In the genomic region with DNA sequence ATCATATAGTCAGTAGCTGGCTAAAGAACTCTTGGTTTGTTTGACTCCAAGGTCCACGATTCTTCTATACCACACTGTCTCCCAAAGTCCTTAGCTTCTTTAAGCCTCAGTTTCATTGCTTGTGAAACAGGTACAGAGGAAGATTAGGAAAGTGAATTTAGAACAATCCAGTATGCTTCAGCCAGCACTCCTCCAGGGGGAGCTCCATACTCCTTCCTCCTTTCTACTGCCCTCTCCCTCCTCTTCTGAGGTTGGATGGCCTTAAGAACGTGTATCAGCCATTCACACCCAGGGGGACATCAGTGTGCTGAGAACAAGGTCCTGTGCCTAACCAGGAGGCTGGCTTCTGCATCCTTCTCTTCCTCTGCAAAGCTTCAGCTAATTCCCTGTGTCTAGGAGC, we compare ENCODE assay signal across 8 cellular contexts. TPM values are rescaled to one million over a fixed set of nuclear protein-coding genes. Genes with fewer than 3 reads are reported as not detected.
DNase-seq lines count a peak whose midpoint lies in the region; ATAC-seq and TF ChIP-seq lines count a peak whose summit lies in the region.

No MANE protein-coding gene starts in this region.

- H3K4me1 Mint-ChIP-seq in T-helper 17 cell = peaks cover 3% of the 10 kb centered on the region
- no peaks in the 10 kb centered on the region for H3K4me1 Mint-ChIP-seq in T-cell

- peaks cover 12% of the 10 kb centered on the region for H3K27me3 Mint-ChIP-seq in T-helper 17 cell
- no peaks in the 10 kb centered on the region for H3K27me3 Mint-ChIP-seq in T-cell

- POLR2A ChIA-PET in BJ (lab: Charles Lee) (interaction anchor here (0.5 to 0.8 kb wide), 2 partner anchors 29 to 33 kb away, joined by 3 to 8 read pairs; no protein-coding TSS in a partner anchor), T-cell (lab: Charles Lee) (no interaction called here)

- TF ChIP-seq CTCF in BJ (IDR thresholded peaks at IDR 0.05; ENCODE audit: insufficient read depth, low read depth, low read length) = peak; percentile 67

- peaks cover 3 to 7% (median 6%) of the 10 kb centered on the region in 3 donors for H3K9me3 Mint-ChIP-seq in T-cell

- CTCF ChIA-PET in BJ (lab: Yijun Ruan, JAX) (interaction anchor here (0.7 to 3.4 kb wide), 24 partner anchors 8 to 282 kb away, joined by 3 to 32 read pairs (median 5); no protein-coding TSS in a partner anchor), T-cell (lab: Charles Lee) (interaction anchor here in 1 of 2 donors (0.5 to 0.6 kb wide), 2 partner anchors 27 to 38 kb away, joined by 3 read pairs; no protein-coding TSS in a partner anchor)

- no peak overlapping the region for H3K27ac Mint-ChIP-seq in T-helper 17 cell
- no peak overlapping the region for H3K27ac Mint-ChIP-seq in T-cell

- H3K27me3 ChIP-seq in BJ (ENCODE audit: control insufficient read depth, insufficient read depth, low read length) = no peaks in the 10 kb centered on the region

- H3K36me3 Mint-ChIP-seq in T-helper 17 cell (ENCODE audit: low read depth) = no peaks in the 10 kb centered on the region
- H3K36me3 Mint-ChIP-seq in T-cell = peaks cover 7% of the 10 kb centered on the region

- H3K4me3 Mint-ChIP-seq in T-helper 17 cell (no peak overlapping the region), T-cell (no peak overlapping the region)

- no peaks in the 10 kb centered on the region for H3K36me3 ChIP-seq in BJ (ENCODE audit: control insufficient read depth, insufficient read depth, low read length)

- ATAC-seq in GM21723 (IDR thresholded peaks at IDR 0.05; ENCODE audit: unreplicated experiment) (peak; percentile 63), T-helper 17 cell (peak; percentile 21), HG02885 (IDR thresholded peaks at IDR 0.05; ENCODE audit: poor library complexity, unreplicated experiment) (no peak), T-cell (replicated peaks in 1 of 4) (no peak), HG03565 (IDR thresholded peaks at IDR 0.05; ENCODE audit: unreplicated experiment) (no peak)

- no peak for DNase-seq in BJ (ENCODE audit: low read depth)
- no peak for DNase-seq in T-helper 17 cell
- peak; percentile 61 for DNase-seq in iPS-NIHi11 (ENCODE audit: low spot score)
- no peak for DNase-seq in T-cell
- no peak for DNase-seq in NCI-H1694 (lab: John Stamatoyannopoulos, UW)

- H3K9me3 ChIP-seq in T-helper 17 cell (ENCODE audit: control insufficient read depth, low read length, poor library complexity, severe bottlenecking) = no peaks in the 10 kb centered on the region

- no peak overlapping the region for H3K4me3 ChIP-seq in BJ (ENCODE audit: low read depth, low read length)

RNA-seq across cellular contexts. Expression of a gene that starts 54.8 kb away (rescaled TPM):
- 1,629 and 1,746 TPM in 2 replicates for polyA plus RNA-seq in BJ (2011; rRNA removed)
- 495 and 504 TPM in 2 replicates for polyA minus RNA-seq in BJ (2011; rRNA and poly(A)+ RNA removed)
- total RNA-seq in T-helper 17 cell (1 to 10 TPM in 1 of 2 donors, under 1 TPM in 1; 0.62 to 9.2 TPM), T-cell (1 to 10 TPM in 3 of 5 donors, under 1 TPM in 1, not detected in 1; 0.95 to 2.4 (median 1.4) TPM)

Comparison
In these comparisons a context has a peak if more than half of its experiments do, and no peak if none do; other contexts are left out.
1. ATAC-seq: peak in GM21723 (single experiment) and T-helper 17 cell (single experiment); none in HG02885 (single experiment), T-cell (0 of 4) and HG03565 (single experiment).